13 cellular contexts compared by ENCODE assay signal in genomic region chr1:35706846-35707245, GRCh38. TPM values are rescaled to one million over a fixed set of nuclear protein-coding genes. Genes with fewer than 3 reads are reported as not detected.
A peak's percentile ranks its signal among the peaks of the same experiment; 100 is the strongest.
DNase-seq lines count a peak whose midpoint lies in the region; ATAC-seq and TF ChIP-seq lines count a peak whose summit lies in the region.
"Had no signal": no experiment of that assay in that cellular context is flagged by ENCODE, and none has a peak within 500 bp of the region (broad histone marks: within the 10 kb centered on the region; RNA-seq: fewer than 3 reads in every experiment).

No MANE protein-coding gene starts in this region.

- peak overlapping the region; percentile 56 for H3K4me3 ChIP-seq in NT2/D1 (ENCODE audit: insufficient read length, low read depth)

- H3K9me3 Mint-ChIP-seq in activated CD4-positive, alpha-beta T cell treated with anti-CD3 and anti-CD28 coated beads, Interleukin-2, amount 10 ng/mL, durations not matched to agents 7 days and 5 days = no peaks in the 10 kb centered on the region
- no peaks in the 10 kb centered on the region for H3K9me3 Mint-ChIP-seq in effector memory CD8-positive, alpha-beta T cell
- H3K9me3 Mint-ChIP-seq in osteocyte (ENCODE audit: unreplicated experiment) = no peaks in the 10 kb centered on the region

- H3K27me3 ChIP-seq in NT2/D1 (ENCODE audit: insufficient read depth, insufficient read length) = no peaks in the 10 kb centered on the region

- peaks cover 15% of the 10 kb centered on the region for H3K4me1 ChIP-seq in NT2/D1 (ENCODE audit: insufficient read depth, insufficient read length)

- peak overlapping the region; percentile 71 for H3K4me3 Mint-ChIP-seq in activated CD4-positive, alpha-beta T cell treated with anti-CD3 and anti-CD28 coated beads, Interleukin-2, amount 10 ng/mL, durations not matched to agents 7 days and 5 days
- H3K4me3 Mint-ChIP-seq in effector memory CD8-positive, alpha-beta T cell = peak overlapping the region; percentile 90 to 94
- peak overlapping the region; percentile 74 for H3K4me3 Mint-ChIP-seq in osteocyte (ENCODE audit: unreplicated experiment)

- peak overlapping the region; percentile 71 for H3K9ac ChIP-seq in NT2/D1 (ENCODE audit: insufficient read length, low read depth)

- peaks cover 50% of the 10 kb centered on the region for H3K27me3 Mint-ChIP-seq in activated CD4-positive, alpha-beta T cell treated with anti-CD3 and anti-CD28 coated beads, Interleukin-2, amount 10 ng/mL, durations not matched to agents 7 days and 5 days
- H3K27me3 Mint-ChIP-seq in effector memory CD8-positive, alpha-beta T cell = peaks cover 10 to 43% of the 10 kb centered on the region in 2 donors
- peaks cover 32% of the 10 kb centered on the region for H3K27me3 Mint-ChIP-seq in osteocyte (ENCODE audit: unreplicated experiment)

- no peaks in the 10 kb centered on the region for H3K36me3 Mint-ChIP-seq in activated CD4-positive, alpha-beta T cell treated with anti-CD3 and anti-CD28 coated beads, Interleukin-2, amount 10 ng/mL, durations not matched to agents 7 days and 5 days (ENCODE audit: low read depth)
- peaks cover 5% of the 10 kb centered on the region for H3K36me3 Mint-ChIP-seq in effector memory CD8-positive, alpha-beta T cell (ENCODE audit: insufficient read depth)
- H3K36me3 Mint-ChIP-seq in osteocyte (ENCODE audit: unreplicated experiment) = no peaks in the 10 kb centered on the region

- CTCF ChIA-PET in activated CD4-positive, alpha-beta T cell treated with anti-CD3 and anti-CD28 coated beads, Interleukin-2, amount 10 ng/mL, durations not matched to agents 7 days and 5 days (lab: Charles Lee) = interaction anchor here (2.1 kb wide), 1 partner anchor 9 kb away, joined by 14 read pairs; no protein-coding TSS in a partner anchor

- ATAC-seq in effector memory CD8-positive, alpha-beta T cell (replicated peaks) = no peak
- no peak for ATAC-seq in SK-N-SH treated with all-trans-retinoic acid at 6 μM for 48 hours

- no peak for TF ChIP-seq CTCF in osteocyte (IDR thresholded peaks at IDR 0.05)

- POLR2A ChIA-PET in activated CD4-positive, alpha-beta T cell treated with anti-CD3 and anti-CD28 coated beads, Interleukin-2, amount 10 ng/mL, durations not matched to agents 7 days and 5 days (lab: Charles Lee) = no interaction called here

- H3K4me1 Mint-ChIP-seq in activated CD4-positive, alpha-beta T cell treated with anti-CD3 and anti-CD28 coated beads, Interleukin-2, amount 10 ng/mL, durations not matched to agents 7 days and 5 days = peaks cover 14% of the 10 kb centered on the region
- H3K4me1 Mint-ChIP-seq in effector memory CD8-positive, alpha-beta T cell (ENCODE audit: low read depth in 2 of 2) = peaks cover 18 to 23% of the 10 kb centered on the region in 2 donors
- peaks cover 11% of the 10 kb centered on the region for H3K4me1 Mint-ChIP-seq in osteocyte (ENCODE audit: unreplicated experiment)

- no peak for DNase-seq in activated CD4-positive, alpha-beta T cell treated with anti-CD3 and anti-CD28 coated beads, Interleukin-2, amount 10 ng/mL, durations not matched to agents 7 days and 5 days
- DNase-seq in activated CD4-positive, alpha-beta T cell treated with anti-CD3 and anti-CD28 coated beads, Interleukin-2, amount 50 U/mL, for 4 hours = no peak
- no peak for DNase-seq in NT2/D1 (ENCODE audit: low read depth, low spot score)
- DNase-seq in effector memory CD8-positive, alpha-beta T cell = no peak
- DNase-seq in osteocyte (ENCODE audit: extremely low spot score, unreplicated experiment) = no peak
- DNase-seq in SKM-1 treated with dmso at 0.1 percent for 144 hours (lab: John Stamatoyannopoulos, UW; ENCODE audit: unreplicated experiment) = no peak
- no peak for DNase-seq in stimulated activated CD4-positive, alpha-beta T cell treated with anti-CD3 and anti-CD28 coated beads, Interleukin-4, amount 100 ng/mL, for 4 hours
- DNase-seq: ACHN, left ventricle myocardium inferior, MM.1S, NCI-H2227 treated with DMSO at 0.1 percent for 48 hours, SW 1271 had no signal

- no peaks in the 10 kb centered on the region for H3K9me3 ChIP-seq in NT2/D1 (ENCODE audit: insufficient read depth, low read length)
- H3K9me3 ChIP-seq: left ventricle myocardium inferior had no signal

- H3K36me3 ChIP-seq in NT2/D1 (ENCODE audit: insufficient read depth, insufficient read length, low read length) = no peaks in the 10 kb centered on the region
- H3K36me3 ChIP-seq: left ventricle myocardium inferior had no signal

- H3K27ac Mint-ChIP-seq in activated CD4-positive, alpha-beta T cell treated with anti-CD3 and anti-CD28 coated beads, Interleukin-2, amount 10 ng/mL, durations not matched to agents 7 days and 5 days = no peak overlapping the region
- peak overlapping the region; percentile 34 to 79 for H3K27ac Mint-ChIP-seq in effector memory CD8-positive, alpha-beta T cell
- H3K27ac Mint-ChIP-seq in osteocyte (ENCODE audit: unreplicated experiment) = no peak overlapping the region

TF ChIP-seq in SK-N-SH treated with all-trans-retinoic acid at 6 μM for 48 hours, 23 proteins besides CTCF, POLR2A, EP300 and RAD21:
- TF ChIP-seq ZFP3 (CRISPR knock-in tag; IDR thresholded peaks at IDR 0.05) = no peak
- TF ChIP-seq GLIS3 (CRISPR knock-in tag; IDR thresholded peaks at IDR 0.05) = no peak
- no peak for TF ChIP-seq ESRRG (CRISPR knock-in tag; IDR thresholded peaks at IDR 0.05)
- TF ChIP-seq PATZ1 (CRISPR knock-in tag; IDR thresholded peaks at IDR 0.05; ENCODE audit: borderline replicate concordance) = no peak
- TF ChIP-seq POU6F1 (CRISPR knock-in tag; IDR thresholded peaks at IDR 0.05; ENCODE audit: borderline replicate concordance, low read depth) = no peak
- no peak for TF ChIP-seq ZNF565 (CRISPR knock-in tag; conservative IDR thresholded peaks at IDR 0.05; ENCODE audit: low read depth)
- no peak for TF ChIP-seq ARNTL (CRISPR knock-in tag; IDR thresholded peaks at IDR 0.05; ENCODE audit: borderline replicate concordance, low read depth)

RNA-seq across cellular contexts. Expression of gene C1orf216, which starts 11.8 kb away (rescaled TPM):
- 10 to 100 TPM; 13.2 to 14.2 TPM for total RNA-seq in activated CD4-positive, alpha-beta T cell treated with anti-CD3 and anti-CD28 coated beads, Interleukin-2, amount 10 ng/mL, durations not matched to agents 7 days and 5 days
- 18.8 TPM in 2 replicates for total RNA-seq in osteocyte

Comparison
In these comparisons a context has a peak if more than half of its experiments do, and no peak if none do; other contexts are left out.
1. H3K27ac Mint-ChIP-seq: peak in effector memory CD8-positive, alpha-beta T cell (2 of 2); none in activated CD4-positive, alpha-beta T cell treated with anti-CD3 and anti-CD28 coated beads, Interleukin-2, amount 10 ng/mL, durations not matched to agents 7 days and 5 days (single experiment) and osteocyte (single experiment).
2. Peak in every context shown above with its lines, with median percentiles within 50 percentile points of each other: H3K4me3 Mint-ChIP-seq.